Comparison of ENCODE assay signal across 11 cellular contexts in the genomic region with DNA sequence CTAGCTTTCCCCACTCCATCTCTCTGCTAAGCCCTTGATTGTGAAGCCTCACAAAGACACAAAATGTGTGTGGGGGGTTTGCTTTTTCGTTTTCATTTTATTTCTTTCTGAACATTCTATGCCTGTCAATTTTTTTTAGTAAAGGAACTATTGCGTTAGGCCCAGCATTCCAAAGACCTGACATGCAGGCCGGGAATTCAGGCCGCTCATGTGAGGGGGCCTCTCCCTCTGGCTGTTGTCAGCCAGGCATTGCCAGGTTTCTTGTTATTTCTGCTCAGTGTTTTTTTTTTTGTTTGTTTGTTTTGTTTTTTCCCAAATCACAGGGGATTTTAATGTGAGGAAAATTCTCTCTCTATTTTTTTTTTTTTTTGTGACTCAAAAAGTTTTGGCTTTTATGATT. TPM values are rescaled to one million over a fixed set of nuclear protein-coding genes. Genes with fewer than 3 reads are reported as not detected.
DNase-seq lines count a peak whose midpoint lies in the region; ATAC-seq and TF ChIP-seq lines count a peak whose summit lies in the region.
"Had no signal": no experiment of that assay in that cellular context is flagged by ENCODE, and none has a peak within 500 bp of the region (broad histone marks: within the 10 kb centered on the region; RNA-seq: fewer than 3 reads in every experiment).

No MANE protein-coding gene starts in this region.

- H3K27ac ChIP-seq in RWPE2 (ENCODE audit: poor library complexity, severe bottlenecking) (peak overlapping the region; percentile 16), uterus (peak overlapping the region; percentile 64 to 85)

- H3K9me3 Mint-ChIP-seq in stimulated activated naive CD8-positive, alpha-beta T cell treated with anti-CD3 and anti-CD28 coated beads, Interleukin-15, amount 100 ng/mL, for 72 hours = no peaks in the 10 kb centered on the region

- H3K4me3 Mint-ChIP-seq in stimulated activated naive CD8-positive, alpha-beta T cell treated with anti-CD3 and anti-CD28 coated beads, Interleukin-15, amount 100 ng/mL, for 72 hours = no peak overlapping the region
- H3K4me3 Mint-ChIP-seq: WTC11 had no signal

- peaks cover 32% of the 10 kb centered on the region for H3K27me3 Mint-ChIP-seq in stimulated activated naive CD8-positive, alpha-beta T cell treated with anti-CD3 and anti-CD28 coated beads, Interleukin-15, amount 100 ng/mL, for 72 hours

- H3K27me3 ChIP-seq in RWPE2 (ENCODE audit: insufficient read depth, poor library complexity, severe bottlenecking) (no peaks in the 10 kb centered on the region), uterus (no peaks in the 10 kb centered on the region)

- H3K9me3 ChIP-seq in RWPE2 (ENCODE audit: severe bottlenecking) (no peaks in the 10 kb centered on the region), uterus (no peaks in the 10 kb centered on the region)

- peak; percentile 86 for ATAC-seq in RWPE2 (ENCODE audit: low read depth)
- no peak for ATAC-seq in HG03039 (IDR thresholded peaks at IDR 0.05; ENCODE audit: unreplicated experiment)
- ATAC-seq in stimulated activated naive CD8-positive, alpha-beta T cell treated with anti-CD3 and anti-CD28 coated beads, Interleukin-15, amount 100 ng/mL, for 72 hours = no peak
- ATAC-seq: WTC11 had no signal

- no peak for TF ChIP-seq POLR2A in uterus (IDR thresholded peaks at IDR 0.05)

- no peak overlapping the region for H3K4me3 ChIP-seq in RWPE2 (ENCODE audit: severe bottlenecking)
- H3K4me3 ChIP-seq in uterus = no peak overlapping the region

- TF ChIP-seq CTCF in RWPE2 (IDR thresholded peaks at IDR 0.05; ENCODE audit: poor library complexity, severe bottlenecking) = no peak
- no peak for TF ChIP-seq CTCF in uterus (IDR thresholded peaks at IDR 0.05)

- H3K27ac Mint-ChIP-seq in stimulated activated naive CD8-positive, alpha-beta T cell treated with anti-CD3 and anti-CD28 coated beads, Interleukin-15, amount 100 ng/mL, for 72 hours = no peak overlapping the region
- H3K27ac Mint-ChIP-seq: WTC11 had no signal

- H3K4me1 Mint-ChIP-seq in stimulated activated naive CD8-positive, alpha-beta T cell treated with anti-CD3 and anti-CD28 coated beads, Interleukin-15, amount 100 ng/mL, for 72 hours = peaks cover 18% of the 10 kb centered on the region

- DNase-seq in RWPE2 (ENCODE audit: low spot score) (no peak), fibroblast of gingiva (ENCODE audit: low read depth) (peak; percentile 95), myocyte (ENCODE audit: low read depth) (peak; percentile 79), uterus (peak; percentile 69 to 76), D341Med (ENCODE audit: low spot score) (no peak), NCI-H187 treated with DMSO at 0.1 percent for 48 hours (lab: John Stamatoyannopoulos, UW) (no peak)
- DNase-seq in stimulated activated naive CD8-positive, alpha-beta T cell treated with anti-CD3 and anti-CD28 coated beads, Interleukin-15, amount 100 ng/mL, for 72 hours = no peak
- DNase-seq: activated effector memory CD4-positive, alpha-beta T cell treated with anti-CD3 and anti-CD28 coated beads, Interleukin-2, amount 50 U/mL, for 16 hours had no signal

- H3K36me3 ChIP-seq in RWPE2 (ENCODE audit: low read depth) = no peaks in the 10 kb centered on the region
- H3K36me3 ChIP-seq in uterus = no peaks in the 10 kb centered on the region

- intact Hi-C loops in uterus (cut with DNase I; ENCODE audit: low total_unique reads) = no loop called here

- H3K4me1 ChIP-seq in RWPE2 (ENCODE audit: insufficient read depth, poor library complexity, severe bottlenecking) (peaks cover 6% of the 10 kb centered on the region), uterus (no peaks in the 10 kb centered on the region)

RNA-seq across cellular contexts. Expression of gene MEDAG, which starts 10.3 kb away (rescaled TPM):
- 2.6 and 4.1 TPM in 2 replicates for total RNA-seq in myocyte
- 3.1 TPM for polyA plus RNA-seq in myocyte (2012)
- total RNA-seq in uterus = 10 to 100 TPM; 16.5 to 45.9 (median 19.1) TPM

RNA-seq across cellular contexts. Expression of gene TEX26, which starts 36.7 kb away (rescaled TPM):
- not detected in 2 replicates for total RNA-seq in myocyte
- not detected for polyA plus RNA-seq in myocyte (2012)
- total RNA-seq in uterus = 1 to 10 TPM in 1 of 4 donors, not detected in 3; 1.2 TPM
- total RNA-seq: epithelial cell of proximal tubule, WTC11 had no signal

Comparison
In these comparisons a context has a peak if more than half of its experiments do, and no peak if none do; other contexts are left out.
1. DNase-seq: peak in fibroblast of gingiva (single experiment), myocyte (single experiment) and uterus (2 of 2); none in RWPE2 (single experiment), D341Med (single experiment), NCI-H187 treated with DMSO at 0.1 percent for 48 hours (single experiment) and stimulated activated naive CD8-positive, alpha-beta T cell treated with anti-CD3 and anti-CD28 coated beads, Interleukin-15, amount 100 ng/mL, for 72 hours (0 of 2).